Comparison of ENCODE assay signal across 18 cellular contexts in genomic region chr5:135312255-135312935, GRCh38.
"Had no signal": no experiment of that assay in that cellular context is flagged by ENCODE, and none has a peak within 500 bp of the region (broad histone marks: within the 10 kb centered on the region; RNA-seq: fewer than 3 reads in every experiment).

No MANE protein-coding gene starts in this region.

- DNase-seq: activated naive CD4-positive, alpha-beta T cell treated with Interleukin-2 at 50 U/mL for 16 hours; activated T-cell treated with anti-CD3 and anti-CD28 coated beads, Interleukin-2, amount 50 U/mL, for 24 hours; aorta; caudate nucleus; effector memory CD8-positive, alpha-beta T cell; hypothalamus; left ventricle myocardium superior; ovary; stimulated activated CD4-positive, alpha-beta T cell treated with anti-CD3 and anti-CD28 coated beads, Interleukin-4, amount 100 ng/mL, for 1 hour; stimulated activated naive CD4-positive, alpha-beta T cell; WERI-Rb-1 had no signal

- FAIRE-seq: islet of Langerhans, TTC549 had no signal

- H3K27ac Mint-ChIP-seq: activated T-cell treated with anti-CD3 and anti-CD28 coated beads, Interleukin-2, amount 50 U/mL, for 24 hours; activated T-helper 17 cell treated with anti-CD3 and anti-CD28 coated beads, Interleukin-2, amount 50 U/mL, for 72 hours; brain; effector memory CD8-positive, alpha-beta T cell; natural killer cell treated with Interleukin-12 subunit alpha and Interleukin-12 subunit beta and Interleukin-15 and Interleukin-18, amount 100 ng/mL, for 72 hours; type B pancreatic cell had no signal

- H3K4me3 Mint-ChIP-seq: activated T-cell treated with anti-CD3 and anti-CD28 coated beads, Interleukin-2, amount 50 U/mL, for 24 hours; activated T-helper 17 cell treated with anti-CD3 and anti-CD28 coated beads, Interleukin-2, amount 50 U/mL, for 72 hours; brain; effector memory CD8-positive, alpha-beta T cell; natural killer cell treated with Interleukin-12 subunit alpha and Interleukin-12 subunit beta and Interleukin-15 and Interleukin-18, amount 100 ng/mL, for 72 hours; type B pancreatic cell had no signal

- ATAC-seq: activated T-helper 17 cell treated with anti-CD3 and anti-CD28 coated beads, Interleukin-2, amount 50 U/mL, for 72 hours; effector memory CD8-positive, alpha-beta T cell; gastroesophageal sphincter; left ventricle myocardium superior; natural killer cell treated with Interleukin-12 subunit alpha and Interleukin-12 subunit beta and Interleukin-15 and Interleukin-18, amount 100 ng/mL, for 72 hours had no signal

- H3K9me3 Mint-ChIP-seq: activated T-cell treated with anti-CD3 and anti-CD28 coated beads, Interleukin-2, amount 50 U/mL, for 24 hours; activated T-helper 17 cell treated with anti-CD3 and anti-CD28 coated beads, Interleukin-2, amount 50 U/mL, for 72 hours; effector memory CD8-positive, alpha-beta T cell; natural killer cell treated with Interleukin-12 subunit alpha and Interleukin-12 subunit beta and Interleukin-15 and Interleukin-18, amount 100 ng/mL, for 72 hours; type B pancreatic cell had no signal

- H3K27me3 Mint-ChIP-seq: activated T-helper 17 cell treated with anti-CD3 and anti-CD28 coated beads, Interleukin-2, amount 50 U/mL, for 72 hours had no signal

- H3K36me3 Mint-ChIP-seq: brain; natural killer cell treated with Interleukin-12 subunit alpha and Interleukin-12 subunit beta and Interleukin-15 and Interleukin-18, amount 100 ng/mL, for 72 hours; type B pancreatic cell had no signal
